In the genomic region with DNA sequence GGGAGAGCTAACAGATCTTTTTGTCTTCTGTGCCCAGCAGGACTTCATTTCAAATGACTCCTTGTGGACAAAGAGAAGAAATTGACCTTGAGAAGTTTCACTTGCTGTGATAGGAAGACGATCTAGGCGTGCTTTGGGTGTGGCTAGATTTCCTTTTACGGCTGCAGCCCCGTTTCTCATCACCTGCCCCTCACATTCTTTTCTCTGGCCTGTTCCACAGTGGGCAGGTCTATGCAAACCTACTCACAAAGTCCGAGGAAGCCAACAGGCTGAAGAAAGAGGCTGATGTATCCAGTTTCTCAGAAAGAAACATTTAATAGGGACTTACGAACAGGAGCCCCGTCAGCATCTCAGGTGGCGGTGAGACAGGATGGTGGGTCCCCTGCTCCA, we compare ENCODE assay signal across 15 cellular contexts.
DNase-seq lines count a peak whose midpoint lies in the region; ATAC-seq and TF ChIP-seq lines count a peak whose summit lies in the region.
"Had no signal": no experiment of that assay in that cellular context is flagged by ENCODE, and none has a peak within 500 bp of the region (broad histone marks: within the 10 kb centered on the region; RNA-seq: fewer than 3 reads in every experiment).

No MANE protein-coding gene starts in this region.

- ATAC-seq in left cardiac atrium: peak; percentile 1 to 67
- ATAC-seq in left ventricle myocardium superior: no peak
- ATAC-seq in GM19455 (IDR thresholded peaks at IDR 0.05; ENCODE audit: unreplicated experiment): no peak
- ATAC-seq in GM21528 (IDR thresholded peaks at IDR 0.05; ENCODE audit: low FRiP score, unreplicated experiment): no peak

- no peaks in the 10 kb centered on the region for H3K36me3 ChIP-seq in testis (ENCODE audit: low read depth, missing control alignments)
- H3K36me3 ChIP-seq: BLaER1 had no signal

- peaks cover 8% of the 10 kb centered on the region for H3K4me1 ChIP-seq in testis

- no peak for TF ChIP-seq CTCF in testis (IDR thresholded peaks at IDR 0.05)

- H3K27ac ChIP-seq in testis: peak overlapping the region; percentile 15 to 38
- H3K27ac ChIP-seq: BLaER1 had no signal

- DNase-seq in left cardiac atrium: no peak
- DNase-seq in left ventricle myocardium superior: no peak
- peak; percentile 5 for DNase-seq in left kidney (ENCODE audit: low read depth, low spot score)
- DNase-seq in testis: peak; percentile 65
- DNase-seq in NCI-H1930 (lab: John Stamatoyannopoulos, UW): no peak
- DNase-seq: 8988T; AML-193; Caco-2; CD8-positive, alpha-beta memory T cell; DND-41; GDM1; GOT3 had no signal

- no peaks in the 10 kb centered on the region for H3K9me3 ChIP-seq in testis
- H3K9me3 ChIP-seq: BLaER1, Caco-2 had no signal

- WGBS in testis, 2 donors: 48 to 56% methylated on average over 8 of the region's 8 CpGs

- TF ChIP-seq POLR2A in testis (IDR thresholded peaks at IDR 0.05): no peak

- H3K27me3 ChIP-seq in testis: no peaks in the 10 kb centered on the region
- H3K27me3 ChIP-seq: BLaER1 had no signal

- intact Hi-C loops in left cardiac atrium (cut with DNase I) (no loop called here), left ventricle myocardium superior (cut with micrococcal nuclease) (no loop called here), testis (cut with DNase I; ENCODE audit: low total_unique reads) (no loop called here)

- H3K4me3 ChIP-seq in testis: no peak overlapping the region
- H3K4me3 ChIP-seq: BLaER1 had no signal

Comparison
In these comparisons a context has a peak if more than half of its experiments do, and no peak if none do; other contexts are left out.
1. ATAC-seq: peak in left cardiac atrium (2 of 2); none in left ventricle myocardium superior (single experiment), GM19455 (single experiment) and GM21528 (single experiment).
2. DNase-seq: peak in left kidney (single experiment) and testis (single experiment); none in left cardiac atrium (single experiment), left ventricle myocardium superior (single experiment) and NCI-H1930 (0 of 2).